ENCODE assay signal across 8 cellular contexts in genomic region chr21:25456672-25457071, GRCh38.
DNase-seq lines count a peak whose midpoint lies in the region; ATAC-seq and TF ChIP-seq lines count a peak whose summit lies in the region.

No MANE protein-coding gene starts in this region.

- POLR2A ChIA-PET in activated CD4-positive, alpha-beta T cell treated with anti-CD3 and anti-CD28 coated beads for 36 hours (lab: Charles Lee), result interaction anchor here (0.6 to 3.1 kb wide), 10 partner anchors 9 to 116 kb away, joined by 3 to 30 read pairs (median 4); no protein-coding TSS in a partner anchor

- H3K4me3 ChIP-seq in astrocyte of the cerebellum (ENCODE audit: low read depth, low read length), result no peak overlapping the region
- H3K4me3 ChIP-seq in lower leg skin (ENCODE audit: low read depth, poor library complexity, severe bottlenecking), result no peak overlapping the region

- TF ChIP-seq CTCF in astrocyte of the cerebellum (IDR thresholded peaks at IDR 0.05; ENCODE audit: low read depth, low read length, missing control alignments), result no peak
- TF ChIP-seq CTCF in lower leg skin (IDR thresholded peaks at IDR 0.05), result no peak

- CTCF ChIA-PET in activated CD4-positive, alpha-beta T cell treated with anti-CD3 and anti-CD28 coated beads for 36 hours (lab: Charles Lee), result interaction anchor here (0.6 to 2.7 kb wide), 12 partner anchors 9 to 121 kb away, joined by 3 to 16 read pairs (median 4); no protein-coding TSS in a partner anchor

- H3K4me3 Mint-ChIP-seq in activated CD4-positive, alpha-beta T cell treated with anti-CD3 and anti-CD28 coated beads for 36 hours, result peak overlapping the region; percentile 67

- intact Hi-C loops in activated CD4-positive, alpha-beta T cell treated with anti-CD3 and anti-CD28 coated beads for 36 hours (cut with DNase I, micrococcal nuclease), result loop anchor here (1.0 to 10.0 kb wide), 13 partner anchors 8 to 1118 kb away; partner anchors contain the start of genes ATP5PF (in 1 of the 2), CYYR1 (in 1 of the 2) and GABPA (in 1 of the 2)
- intact Hi-C loops in lower leg skin (cut with DNase I; ENCODE audit: low total_unique reads), result no loop called here

- H3K4me1 Mint-ChIP-seq in activated CD4-positive, alpha-beta T cell treated with anti-CD3 and anti-CD28 coated beads for 36 hours, result peaks cover 82% of the 10 kb centered on the region

- in situ Hi-C loops in astrocyte of the cerebellum (cut with HindIII; ENCODE audit: low sequenced_read_pairs), result no loop called here

- peak; percentile 69 for ATAC-seq in activated CD4-positive, alpha-beta T cell treated with anti-CD3 and anti-CD28 coated beads for 36 hours
- ATAC-seq in HG03280 (IDR thresholded peaks at IDR 0.05; ENCODE audit: unreplicated experiment), result peak; percentile 53

- H3K36me3 Mint-ChIP-seq in activated CD4-positive, alpha-beta T cell treated with anti-CD3 and anti-CD28 coated beads for 36 hours (ENCODE audit: low read depth), result peaks cover 31% of the 10 kb centered on the region

- peak overlapping the region; percentile 91 for H3K27ac Mint-ChIP-seq in activated CD4-positive, alpha-beta T cell treated with anti-CD3 and anti-CD28 coated beads for 36 hours

- peaks cover 10% of the 10 kb centered on the region for H3K9me3 Mint-ChIP-seq in activated CD4-positive, alpha-beta T cell treated with anti-CD3 and anti-CD28 coated beads for 36 hours (ENCODE audit: low read depth)

- DNase-seq in activated CD4-positive, alpha-beta T cell treated with anti-CD3 and anti-CD28 coated beads for 36 hours, result peak; percentile 68
- no peak for DNase-seq in activated CD4-positive, alpha-beta T cell treated with anti-CD3 and anti-CD28 coated beads, Interleukin-2, amount 50 U/mL, for 1 hour
- DNase-seq in astrocyte of the cerebellum (ENCODE audit: low read depth) (peak; percentile 85), lower leg skin (ENCODE audit: low spot score in 2 of 2) (no peak), NCI-H510A treated with DMSO at 0.1 percent for 48 hours (lab: John Stamatoyannopoulos, UW) (no peak), RKO (ENCODE audit: low spot score) (no peak)
- DNase-seq in stimulated activated naive CD4-positive, alpha-beta T cell treated with Interleukin-2 at 50 U/mL for 16 hours (lab: John Stamatoyannopoulos, UW), result peak; percentile 57

- 74 to 79% methylated on average over 3 of the region's 3 CpGs for WGBS in lower leg skin, 2 donors

- no peak for TF ChIP-seq POLR2A in lower leg skin (IDR thresholded peaks at IDR 0.05)

- H3K27me3 Mint-ChIP-seq in activated CD4-positive, alpha-beta T cell treated with anti-CD3 and anti-CD28 coated beads for 36 hours, result no peaks in the 10 kb centered on the region

Comparison
In these comparisons a context has a peak if more than half of its experiments do, and no peak if none do; other contexts are left out.
1. DNase-seq: peak in activated CD4-positive, alpha-beta T cell treated with anti-CD3 and anti-CD28 coated beads for 36 hours (single experiment), astrocyte of the cerebellum (single experiment) and stimulated activated naive CD4-positive, alpha-beta T cell treated with Interleukin-2 at 50 U/mL for 16 hours (single experiment); none in activated CD4-positive, alpha-beta T cell treated with anti-CD3 and anti-CD28 coated beads, Interleukin-2, amount 50 U/mL, for 1 hour (single experiment), lower leg skin (0 of 2), NCI-H510A treated with DMSO at 0.1 percent for 48 hours (single experiment) and RKO (single experiment).